ENCODE assay signal across 2 cellular contexts in genomic region chr16:63735456-63735855, GRCh38.
TF ChIP-seq lines count a peak whose summit lies in the region.

No MANE protein-coding gene starts in this region.

TF ChIP-seq in IMR-90, 13 proteins besides CTCF, POLR2A, EP300 and RAD21:
- no peak for TF ChIP-seq RCOR1 (IDR thresholded peaks at IDR 0.05; ENCODE audit: insufficient replicate concordance, low read length)
- TF ChIP-seq, protein P1, sequence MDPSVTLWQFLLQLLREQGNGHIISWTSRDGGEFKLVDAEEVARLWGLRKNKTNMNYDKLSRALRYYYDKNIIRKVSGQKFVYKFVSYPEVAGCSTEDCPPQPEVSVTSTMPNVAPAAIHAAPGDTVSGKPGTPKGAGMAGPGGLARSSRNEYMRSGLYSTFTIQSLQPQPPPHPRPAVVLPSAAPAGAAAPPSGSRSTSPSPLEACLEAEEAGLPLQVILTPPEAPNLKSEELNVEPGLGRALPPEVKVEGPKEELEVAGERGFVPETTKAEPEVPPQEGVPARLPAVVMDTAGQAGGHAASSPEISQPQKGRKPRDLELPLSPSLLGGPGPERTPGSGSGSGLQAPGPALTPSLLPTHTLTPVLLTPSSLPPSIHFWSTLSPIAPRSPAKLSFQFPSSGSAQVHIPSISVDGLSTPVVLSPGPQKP (IDR thresholded peaks at IDR 0.05; ENCODE audit: borderline replicate concordance, low read depth, low read length), result no peak
- TF ChIP-seq CEBPB (IDR thresholded peaks at IDR 0.05; ENCODE audit: low read depth, low read length), result peak; percentile 82

TF ChIP-seq in H1, 55 proteins besides CTCF, POLR2A, EP300 and RAD21 (continued from another document):
- peak; percentile 22; the same call in 1 of the 2 replicates for TF ChIP-seq CEBPB (IDR thresholded peaks at IDR 0.05; ENCODE audit: low read depth, low read length)
